ENCODE assay signal across 8 cellular contexts in genomic region chr2:53787255-53787910, GRCh38. TPM values are rescaled to one million over a fixed set of nuclear protein-coding genes. Genes with fewer than 3 reads are reported as not detected.
DNase-seq lines count a peak whose midpoint lies in the region; ATAC-seq, FAIRE-seq and TF ChIP-seq lines count a peak whose summit lies in the region.

No MANE protein-coding gene starts in this region.

- H3K27ac ChIP-seq in A549 = peak overlapping the region; percentile 84 to 91
- peak overlapping the region; percentile 79 to 87 for H3K27ac ChIP-seq in ascending aorta
- no peak overlapping the region for H3K27ac ChIP-seq in iPS-18a (ENCODE audit: low read length)
- peak overlapping the region; percentile 79 for H3K27ac ChIP-seq in skeletal muscle tissue (ENCODE audit: low read depth, low read length)

- peak overlapping the region; percentile 80 for H3K4me3 ChIP-seq in A549
- H3K4me3 ChIP-seq in ascending aorta = peak overlapping the region; percentile 69 to 83
- peak overlapping the region; percentile 90 for H3K4me3 ChIP-seq in iPS-18a (ENCODE audit: low read length)
- peak overlapping the region; percentile 91 to 100 (median 96) for H3K4me3 ChIP-seq in skeletal muscle tissue (ENCODE audit: low read length in 3 of 3)

- H3K36me3 ChIP-seq in ascending aorta (no peaks in the 10 kb centered on the region), iPS-18a (ENCODE audit: control insufficient read depth, low read depth, low read length) (no peaks in the 10 kb centered on the region), skeletal muscle tissue (ENCODE audit: control insufficient read depth in 3 of 3, insufficient read depth in 3 of 3, low read length in 3 of 3) (no peaks in the 10 kb centered on the region)

- POLR2A ChIA-PET in A549 (lab: Yijun Ruan, JAX) = interaction anchor here (0.6 to 5.0 kb wide), 6 partner anchors 14 to 283 kb away, joined by 3 to 39 read pairs (median 5); partner anchors contain the start of genes CHAC2 and PSME4

- CTCF ChIA-PET in A549 (lab: Yijun Ruan, JAX) = interaction anchor here (0.6 to 1.6 kb wide), 3 partner anchors 18 to 33 kb away, joined by 3 to 4 read pairs (median 3); no protein-coding TSS in a partner anchor

- intact Hi-C loops in ascending aorta (cut with DNase I) = loop anchor here (2.0 kb wide), 1 partner anchor 43 kb away; no protein-coding TSS in a partner anchor

- H3K9me3 ChIP-seq in A549 (no peaks in the 10 kb centered on the region), ascending aorta (no peaks in the 10 kb centered on the region), iPS-18a (ENCODE audit: control insufficient read depth, low read depth, low read length) (no peaks in the 10 kb centered on the region), skeletal muscle tissue (ENCODE audit: control insufficient read depth in 3 of 3, low read length in 3 of 3) (no peaks in the 10 kb centered on the region)

- TF ChIP-seq EP300 in A549 (IDR thresholded peaks at IDR 0.05) = no peak

- under 1% methylated on average over 29 of the region's 29 CpGs for WGBS in A549 (ENCODE audit: missing lambda C conversion rate)

- no peak for TF ChIP-seq CTCF in A549 (IDR thresholded peaks at IDR 0.05)
- TF ChIP-seq CTCF in GM12874 (IDR thresholded peaks at IDR 0.05; ENCODE audit: insufficient read depth, low read depth, low read length) = 0 out of 2 replicates have a peak, but pooled peaks have one; percentile 4
- no peak for TF ChIP-seq CTCF in ascending aorta (IDR thresholded peaks at IDR 0.05)

- FAIRE-seq in A549 (lab: Jason Lieb, UNC) = no peak

- H3K27me3 ChIP-seq in ascending aorta = no peaks in the 10 kb centered on the region
- H3K27me3 ChIP-seq in iPS-18a (ENCODE audit: control insufficient read depth, insufficient read depth, low read length) = no peaks in the 10 kb centered on the region
- no peaks in the 10 kb centered on the region for H3K27me3 ChIP-seq in skeletal muscle tissue (ENCODE audit: control insufficient read depth in 3 of 3, insufficient read depth in 3 of 3, low read length in 3 of 3)

- H3K9ac ChIP-seq in iPS-18a (ENCODE audit: low read length) (peak overlapping the region; percentile 90), skeletal muscle tissue (ENCODE audit: low read depth in 1 of 3, low read length in 3 of 3) (peak overlapping the region; percentile 87 to 97 (median 96))

- no peak for TF ChIP-seq POLR2A in A549 (IDR thresholded peaks at IDR 0.05; ENCODE audit: low read length)

- peak; percentile 83 to 86 for ATAC-seq in A549
- ATAC-seq in HG02759 (IDR thresholded peaks at IDR 0.05; ENCODE audit: unreplicated experiment) = peak; percentile 62

- TF ChIP-seq RAD21 in A549 (conservative IDR thresholded peaks at IDR 0.05 in 1 of 2, IDR thresholded peaks at IDR 0.05 in 1 of 2) = no peak

- H3K4me2 ChIP-seq in A549 = peak overlapping the region; percentile 82

- H3K4me1 ChIP-seq in A549 = peaks cover 17% of the 10 kb centered on the region
- peaks cover 0 to 15% of the 10 kb centered on the region in 2 donors for H3K4me1 ChIP-seq in ascending aorta
- peaks cover 15% of the 10 kb centered on the region for H3K4me1 ChIP-seq in iPS-18a (ENCODE audit: control insufficient read depth, low read depth, low read length)
- H3K4me1 ChIP-seq in skeletal muscle tissue (ENCODE audit: control insufficient read depth in 3 of 3, insufficient read depth in 3 of 3, low read length in 3 of 3) = peaks cover 20 to 37% (median 23%) of the 10 kb centered on the region in 3 donors

- peak in 1 of 2 experiments; percentile 9 for DNase-seq in A549 (ENCODE audit: low read depth in 1 of 2, low spot score in 1 of 2)
- peak; percentile 5 for DNase-seq in NCI-H128 (lab: John Stamatoyannopoulos, UW; ENCODE audit: unreplicated experiment)
- DNase-seq in ascending aorta (ENCODE audit: low spot score in 2 of 2) = no peak
- no peak for DNase-seq in globus pallidus (ENCODE audit: low spot score)

TF ChIP-seq in A549, 52 proteins besides CTCF, POLR2A, EP300 and RAD21:
- TF ChIP-seq FOSL2 (IDR thresholded peaks at IDR 0.05) (no peak), FOSL2 (CRISPR knock-in tag; IDR thresholded peaks at IDR 0.05) (no peak), BCL3 (IDR thresholded peaks at IDR 0.05) (0 out of 3 replicates have a peak, but pooled peaks have one; percentile 11)

RNA-seq across cellular contexts. Expression of gene ERLEC1, which starts 0.5 kb away (rescaled TPM):
- polyA plus RNA-seq in A549 (2011; rRNA removed) (97.4 and 113 TPM in 2 replicates), A549 (2017; fragmentation: RNase III; extraction: RNeasy Plus Mini Kit Qiagen cat#74134 plus additional on column Dnase treatment) (53.7 to 58.7 TPM (median 57.1 TPM) in 3 replicates)
- 46.4 and 58.9 TPM in 2 replicates for polyA plus RNA-seq in A549 (2012; cell fraction: cytosol; rRNA removed)
- 19.4 and 28.1 TPM in 2 replicates for polyA plus RNA-seq in A549 (2012; cell fraction: nucleus; rRNA removed)
- 13.7 and 14.9 TPM in 2 replicates for polyA minus RNA-seq in A549 (2011; rRNA and poly(A)+ RNA removed)
- total RNA-seq in ascending aorta (150 TPM), skeletal muscle tissue (44.9 TPM)

RNA-seq across cellular contexts. Expression of gene ASB3, which starts 0.6 kb away (rescaled TPM):
- polyA plus RNA-seq in A549 (2011; rRNA removed) = 35.9 and 38.4 TPM in 2 replicates
- 9.0 and 10.5 TPM in 2 replicates for polyA plus RNA-seq in A549 (2012; cell fraction: cytosol; rRNA removed)
- 6.5 and 11.3 TPM in 2 replicates for polyA plus RNA-seq in A549 (2012; cell fraction: nucleus; rRNA removed)
- 12.4 to 14.1 TPM (median 13.5 TPM) in 3 replicates for polyA plus RNA-seq in A549 (2017; fragmentation: RNase III; extraction: RNeasy Plus Mini Kit Qiagen cat#74134 plus additional on column Dnase treatment)
- polyA minus RNA-seq in A549 (2011; rRNA and poly(A)+ RNA removed) = 23.1 and 23.8 TPM in 2 replicates
- 3.4 TPM for total RNA-seq in ascending aorta
- 27.7 TPM for total RNA-seq in skeletal muscle tissue

RNA-seq across cellular contexts. Expression of gene CHAC2, which starts 19.8 kb away (rescaled TPM):
- polyA plus RNA-seq in A549 (2011; rRNA removed) (15.2 and 21.8 TPM in 2 replicates), A549 (2017; fragmentation: RNase III; extraction: RNeasy Plus Mini Kit Qiagen cat#74134 plus additional on column Dnase treatment) (18.4 to 21.2 TPM (median 20.1 TPM) in 3 replicates)
- 8.9 and 9.4 TPM in 2 replicates for polyA plus RNA-seq in A549 (2012; cell fraction: cytosol; rRNA removed)
- polyA plus RNA-seq in A549 (2012; cell fraction: nucleus; rRNA removed) = 3.0 and 5.2 TPM in 2 replicates
- 3.6 and 5.2 TPM in 2 replicates for polyA minus RNA-seq in A549 (2011; rRNA and poly(A)+ RNA removed)
- total RNA-seq in ascending aorta (not detected), skeletal muscle tissue (1.6 TPM)
